Comparison of ENCODE assay signal across 8 cellular contexts in genomic region chr19:16588089-16588823, GRCh38. TPM values are rescaled to one million over a fixed set of nuclear protein-coding genes. Genes with fewer than 3 reads are reported as not detected.
DNase-seq lines count a peak whose midpoint lies in the region; ATAC-seq and TF ChIP-seq lines count a peak whose summit lies in the region.

No MANE protein-coding gene starts in this region.

- CTCF ChIA-PET in A673 (lab: Charles Lee) = no interaction called here

- POLR2A ChIA-PET in A673 (lab: Charles Lee; ENCODE audit: low non-redundant PET) = no interaction called here

- peak overlapping the region; percentile 83 to 93 for H3K4me3 Mint-ChIP-seq in stimulated activated naive B cell treated with anti-CD40 and anti-IgM and Interleukin-4, amounts not matched to agents 10 μg/mL and 1 μg/mL and 100 μg/mL, for 72 hours

- peak overlapping the region; percentile 61 for H3K27ac ChIP-seq in A673 (ENCODE audit: low read depth, low read length, poor library complexity, severe bottlenecking)

- H3K27ac Mint-ChIP-seq in activated naive CD4-positive, alpha-beta T cell treated with anti-CD3 and anti-CD28 coated beads, Interleukin-2, amount 50 U/mL, for 72 hours = peak overlapping the region; percentile 77 to 94
- H3K27ac Mint-ChIP-seq in stimulated activated naive B cell treated with anti-CD40 and anti-IgM and Interleukin-4, amounts not matched to agents 10 μg/mL and 1 μg/mL and 100 μg/mL, for 72 hours = peak overlapping the region; percentile 100

- H3K4me3 ChIP-seq in A673 (ENCODE audit: low read depth, low read length, poor library complexity, severe bottlenecking) = no peak overlapping the region

- DNase-seq in A673 (ENCODE audit: low spot score) (no peak), SIG-M5 (lab: John Stamatoyannopoulos, UW) (peak; percentile 59), inferior parietal cortex (ENCODE audit: extremely low spot score) (peak; percentile 35), NCI-H1694 treated with DMSO at 0.1 percent for 48 hours (lab: John Stamatoyannopoulos, UW) (no peak)
- DNase-seq in activated naive CD4-positive, alpha-beta T cell treated with anti-CD3 and anti-CD28 coated beads, Interleukin-2, amount 50 U/mL, for 72 hours (ENCODE audit: low spot score in 2 of 2) = peak; percentile 58 to 78
- peak; percentile 86 for DNase-seq in stimulated activated naive B cell treated with anti-CD40 and anti-IgM and Interleukin-4, amounts not matched to agents 10 μg/mL and 1 μg/mL and 100 μg/mL, for 72 hours

- peak; percentile 41 for ATAC-seq in GM18909 (IDR thresholded peaks at IDR 0.05; ENCODE audit: poor library complexity, unreplicated experiment)
- ATAC-seq in HG03139 (IDR thresholded peaks at IDR 0.05; ENCODE audit: unreplicated experiment) = peak; percentile 36
- ATAC-seq in activated naive CD4-positive, alpha-beta T cell treated with anti-CD3 and anti-CD28 coated beads, Interleukin-2, amount 50 U/mL, for 72 hours = peak; percentile 63 to 68
- ATAC-seq in stimulated activated naive B cell treated with anti-CD40 and anti-IgM and Interleukin-4, amounts not matched to agents 10 μg/mL and 1 μg/mL and 100 μg/mL, for 72 hours (replicated peaks) = peak; percentile 68 to 70

- H3K4me1 Mint-ChIP-seq in stimulated activated naive B cell treated with anti-CD40 and anti-IgM and Interleukin-4, amounts not matched to agents 10 μg/mL and 1 μg/mL and 100 μg/mL, for 72 hours = peaks cover 67 to 98% of the 10 kb centered on the region in 2 donors

- no peaks in the 10 kb centered on the region for H3K9me3 Mint-ChIP-seq in activated naive CD4-positive, alpha-beta T cell treated with anti-CD3 and anti-CD28 coated beads, Interleukin-2, amount 50 U/mL, for 72 hours
- H3K9me3 Mint-ChIP-seq in stimulated activated naive B cell treated with anti-CD40 and anti-IgM and Interleukin-4, amounts not matched to agents 10 μg/mL and 1 μg/mL and 100 μg/mL, for 72 hours = no peaks in the 10 kb centered on the region

- H3K36me3 ChIP-seq in A673 (ENCODE audit: insufficient read depth, low read length, poor library complexity, severe bottlenecking) = no peaks in the 10 kb centered on the region

- H3K4me1 ChIP-seq in A673 (ENCODE audit: insufficient read depth, low read length, poor library complexity, severe bottlenecking) = peaks cover 68% of the 10 kb centered on the region

- no TSS peak for BruUV-seq in A673 (replicated peaks; lab: Mats Ljungman, UMichigan)

- H3K36me3 Mint-ChIP-seq in activated naive CD4-positive, alpha-beta T cell treated with anti-CD3 and anti-CD28 coated beads, Interleukin-2, amount 50 U/mL, for 72 hours = peaks cover 0 to 7% of the 10 kb centered on the region in 2 donors
- H3K36me3 Mint-ChIP-seq in stimulated activated naive B cell treated with anti-CD40 and anti-IgM and Interleukin-4, amounts not matched to agents 10 μg/mL and 1 μg/mL and 100 μg/mL, for 72 hours = peaks cover 13 to 29% of the 10 kb centered on the region in 2 donors

- intact Hi-C loops in A673 (cut with micrococcal nuclease; ENCODE audit: unreplicated experiment) = no loop called here

- TF ChIP-seq CTCF in A673 (conservative IDR thresholded peaks at IDR 0.05; ENCODE audit: low read depth, low read length) = no peak

- H3K27me3 ChIP-seq in A673 (replicated peaks; ENCODE audit: insufficient read depth, low read depth, low read length, poor library complexity) = no peaks in the 10 kb centered on the region

- H3K9me3 ChIP-seq in A673 (ENCODE audit: low read depth, low read length, poor library complexity, severe bottlenecking) = no peaks in the 10 kb centered on the region

- no peaks in the 10 kb centered on the region for H3K27me3 Mint-ChIP-seq in stimulated activated naive B cell treated with anti-CD40 and anti-IgM and Interleukin-4, amounts not matched to agents 10 μg/mL and 1 μg/mL and 100 μg/mL, for 72 hours

RNA-seq across cellular contexts. Expression of gene SLC35E1, which starts 16.0 kb away (rescaled TPM):
- 36.3 and 37.9 TPM in 2 replicates for total RNA-seq in A673 (2021)
- 10 to 100 TPM; 39.5 to 58.2 TPM for total RNA-seq in activated naive CD4-positive, alpha-beta T cell treated with anti-CD3 and anti-CD28 coated beads, Interleukin-2, amount 50 U/mL, for 72 hours

RNA-seq across cellular contexts. Expression of gene MED26, which starts 39.7 kb away (rescaled TPM):
- 13.4 and 15.6 TPM in 2 replicates for total RNA-seq in A673 (2021)
- total RNA-seq in activated naive CD4-positive, alpha-beta T cell treated with anti-CD3 and anti-CD28 coated beads, Interleukin-2, amount 50 U/mL, for 72 hours = 10 to 100 TPM; 24.1 TPM

RNA-seq across cellular contexts. Expression of gene CHERP, which starts 46.0 kb away (rescaled TPM):
- total RNA-seq in A673 (2021) = 86.4 and 98.4 TPM in 2 replicates
- total RNA-seq in activated naive CD4-positive, alpha-beta T cell treated with anti-CD3 and anti-CD28 coated beads, Interleukin-2, amount 50 U/mL, for 72 hours = 100 to 1,000 TPM in 1 of 2 donors, 10 to 100 TPM in 1; 54.9 to 117 TPM

Comparison
In these comparisons a context has a peak if more than half of its experiments do, and no peak if none do; other contexts are left out.
1. DNase-seq: peak in SIG-M5 (single experiment), activated naive CD4-positive, alpha-beta T cell treated with anti-CD3 and anti-CD28 coated beads, Interleukin-2, amount 50 U/mL, for 72 hours (2 of 2), inferior parietal cortex (single experiment) and stimulated activated naive B cell treated with anti-CD40 and anti-IgM and Interleukin-4, amounts not matched to agents 10 μg/mL and 1 μg/mL and 100 μg/mL, for 72 hours (single experiment); none in A673 (single experiment) and NCI-H1694 treated with DMSO at 0.1 percent for 48 hours (single experiment).
2. Peak in every context shown above with its lines, with median percentiles within 50 percentile points of each other: ATAC-seq.